In the genomic region with DNA sequence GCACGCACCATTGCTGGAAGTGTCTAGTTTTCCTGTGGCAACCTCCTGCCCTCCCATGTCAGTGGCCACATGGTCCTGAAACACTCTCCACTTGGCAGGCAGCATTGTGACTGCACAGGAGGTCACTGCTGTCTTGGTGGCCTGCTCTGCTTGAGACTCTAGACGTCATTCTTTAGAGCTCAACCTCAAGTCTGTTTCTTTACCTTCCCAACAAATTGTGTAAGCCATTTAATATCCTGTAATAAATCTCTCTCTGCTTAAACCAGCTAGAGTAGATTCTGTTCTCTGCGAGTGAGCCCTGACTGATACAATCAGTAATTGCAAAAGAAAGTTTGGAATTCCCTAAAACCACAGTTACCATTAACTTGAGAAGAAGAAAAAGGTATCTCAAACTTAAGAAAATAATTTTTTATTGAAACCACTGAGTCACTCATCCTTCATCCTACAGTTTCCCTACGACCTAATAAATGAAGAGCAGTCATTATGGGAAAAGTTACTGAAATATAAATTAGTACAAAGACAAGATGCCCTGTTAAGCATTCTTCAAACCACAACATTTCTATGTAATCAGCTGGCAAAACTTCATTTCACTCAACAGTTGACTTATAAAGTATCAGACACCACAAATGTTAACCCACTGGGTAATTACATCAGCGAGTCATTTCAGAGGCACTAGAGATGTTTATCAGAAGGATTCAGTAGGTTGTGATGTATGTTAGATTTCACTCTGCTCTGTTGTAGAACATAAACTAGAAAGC, we compare ENCODE assay signal across 9 cellular contexts. TPM values are rescaled to one million over a fixed set of nuclear protein-coding genes. Genes with fewer than 3 reads are reported as not detected.
DNase-seq lines count a peak whose midpoint lies in the region; ATAC-seq lines count a peak whose summit lies in the region.
"Had no signal": no experiment of that assay in that cellular context is flagged by ENCODE, and none has a peak within 500 bp of the region (broad histone marks: within the 10 kb centered on the region; RNA-seq: fewer than 3 reads in every experiment).

No MANE protein-coding gene starts in this region.

- ATAC-seq in HG03460 (IDR thresholded peaks at IDR 0.05; ENCODE audit: unreplicated experiment) (peak; percentile 38), HG02588 (IDR thresholded peaks at IDR 0.05; ENCODE audit: unreplicated experiment) (no peak)

- DNase-seq in COLO829 (ENCODE audit: low spot score) (peak; percentile 37), astrocyte of the hippocampus (ENCODE audit: low read depth, low spot score) (peak; percentile 74), myocyte (ENCODE audit: low read depth) (peak; percentile 55), NCI-H128 (lab: John Stamatoyannopoulos, UW; ENCODE audit: unreplicated experiment) (no peak), NCI-H524 treated with DMSO at 0.1 percent for 48 hours (lab: John Stamatoyannopoulos, UW) (no peak), DMS153 (lab: John Stamatoyannopoulos, UW) (no peak)
- DNase-seq: stimulated activated naive CD4-positive, alpha-beta T cell treated with Interleukin-2 at 50 U/mL for 16 hours had no signal

RNA-seq across cellular contexts. Expression of a gene that starts 18.0 kb away (rescaled TPM):
- 25.0 and 25.5 TPM in 2 replicates for total RNA-seq in myocyte
- 14.9 TPM for polyA plus RNA-seq in myocyte (2012)

Comparison
In these comparisons a context has a peak if more than half of its experiments do, and no peak if none do; other contexts are left out.
1. DNase-seq: peak in COLO829 (single experiment), astrocyte of the hippocampus (single experiment) and myocyte (single experiment); none in NCI-H128 (single experiment), NCI-H524 treated with DMSO at 0.1 percent for 48 hours (single experiment) and DMS153 (single experiment).